Comparison of ENCODE assay signal across 27 cellular contexts in genomic region chr5:108975697-108976096, GRCh38.
"Had no signal": no experiment of that assay in that cellular context is flagged by ENCODE, and none has a peak within 500 bp of the region (broad histone marks: within the 10 kb centered on the region; RNA-seq: fewer than 3 reads in every experiment).

No MANE protein-coding gene starts in this region.

- H3K27ac ChIP-seq: stomach, suprapubic skin, testis, thoracic aorta, thyroid gland, tibial artery, tibial nerve, transverse colon, upper lobe of left lung, upper lobe of right lung, uterus, vagina had no signal

- FAIRE-seq: urothelium cell line had no signal

- ATAC-seq: stimulated activated effector memory CD8-positive, alpha-beta T cell treated with anti-CD3 and anti-CD28 coated beads, Interleukin-12 subunit alpha, Interleukin-12 subunit beta, amount 100 ng/mL, for 72 hours; stimulated activated memory B cell treated with anti-CD40 and anti-IgM and Interleukin-4, amounts not matched to agents 10 μg/mL and 1 μg/mL and 100 μg/mL, for 72 hours; stimulated activated naive B cell treated with anti-CD40 and anti-IgM and Interleukin-4, amounts not matched to agents 10 μg/mL and 1 μg/mL and 100 μg/mL, for 72 hours; stimulated activated naive CD8-positive, alpha-beta T cell treated with anti-CD3 and anti-CD28 coated beads, Interleukin-15, amount 100 ng/mL, for 72 hours; stimulated activated naive CD8-positive, alpha-beta T cell treated with anti-CD3 and anti-CD28 coated beads, Interleukin-15, Interleukin-2, amounts not matched to agents 100 U/mL and 50 U/mL, for 24 hours; upper lobe of right lung had no signal

- DNase-seq: stimulated activated CD4-positive, alpha-beta T cell treated with anti-CD3 and anti-CD28 coated beads, Interleukin-2, amount 100 ng/mL, for 48 hours; stimulated activated CD4-positive, alpha-beta T cell treated with anti-CD3 and anti-CD28 coated beads, Interleukin-4, amount 100 ng/mL, for 1 hour; stimulated activated CD4-positive, alpha-beta T cell treated with anti-CD3 and anti-CD28 coated beads, Interleukin-4, amount 100 ng/mL, for 24 hours; stimulated activated CD4-positive, alpha-beta T cell treated with anti-CD3 and anti-CD28 coated beads, Interleukin-4, amount 100 ng/mL, for 4 hours; stimulated activated CD8-positive, alpha-beta memory T cell treated with anti-CD3 and anti-CD28 coated beads, Interleukin-4, amount 100 ng/mL, for 48 hours; stimulated activated naive B cell treated with anti-CD40 and anti-IgM and Interleukin-4, amounts not matched to agents 10 μg/mL and 1 μg/mL and 100 μg/mL, for 72 hours; stimulated activated naive CD4-positive, alpha-beta T cell; stimulated activated naive CD4-positive, alpha-beta T cell treated with Interleukin-2 at 50 U/mL for 16 hours; stimulated activated naive CD8-positive, alpha-beta T cell treated with anti-CD3 and anti-CD28 coated beads, Interleukin-15, amount 100 ng/mL, for 72 hours; stimulated activated naive CD8-positive, alpha-beta T cell treated with anti-CD3 and anti-CD28 coated beads, Interleukin-15, Interleukin-2, amounts not matched to agents 100 U/mL and 50 U/mL, for 24 hours; stomach; substantia nigra; testis; thyroid gland; tibial artery; transverse colon; trophoblast cell; upper lobe of left lung; upper lobe of right lung; uterus had no signal

- H3K9me3 ChIP-seq: stomach, suprapubic skin, testis, thoracic aorta, thyroid gland, tibial artery, tibial nerve, transverse colon, upper lobe of left lung, upper lobe of right lung, uterus, vagina had no signal

- H3K4me1 ChIP-seq: suprapubic skin, testis, thyroid gland, tibial nerve, transverse colon, upper lobe of left lung, upper lobe of right lung, uterus, vagina had no signal

- H3K4me3 ChIP-seq: stomach, suprapubic skin, testis, thoracic aorta, thyroid gland, tibial artery, tibial nerve, transverse colon, upper lobe of left lung, upper lobe of right lung, uterus, vagina had no signal

- H3K27me3 ChIP-seq: stomach, suprapubic skin, testis, thyroid gland, tibial artery, tibial nerve, transverse colon, upper lobe of left lung, upper lobe of right lung, uterus, vagina had no signal

- H3K36me3 ChIP-seq: thoracic aorta, thyroid gland, transverse colon, uterus, vagina had no signal
